In genomic region chr10:70093335-70093944, GRCh38 we compare ENCODE assay signal across 12 cellular contexts. TPM values are rescaled to one million over a fixed set of nuclear protein-coding genes. Genes with fewer than 3 reads are reported as not detected.
DNase-seq lines count a peak whose midpoint lies in the region; ATAC-seq and TF ChIP-seq lines count a peak whose summit lies in the region.
"Had no signal": no experiment of that assay in that cellular context is flagged by ENCODE, and none has a peak within 500 bp of the region (broad histone marks: within the 10 kb centered on the region; RNA-seq: fewer than 3 reads in every experiment).

No MANE protein-coding gene starts in this region.

- H3K27ac Mint-ChIP-seq in activated naive CD4-positive, alpha-beta T cell treated with anti-CD3 and anti-CD28 coated beads for 36 hours = peak overlapping the region; percentile 73
- H3K27ac Mint-ChIP-seq in activated CD8-positive, alpha-beta T cell treated with anti-CD3 and anti-CD28 coated beads for 36 hours = peak overlapping the region; percentile 94
- H3K27ac Mint-ChIP-seq in central memory CD8-positive, alpha-beta T cell (ENCODE audit: low read depth) = peak overlapping the region; percentile 9
- no peak overlapping the region for H3K27ac Mint-ChIP-seq in stimulated activated memory B cell treated with anti-CD40 and anti-IgM and Interleukin-4, amounts not matched to agents 10 μg/mL and 1 μg/mL and 100 μg/mL, for 72 hours

- no peak for TF ChIP-seq CTCF in activated CD8-positive, alpha-beta T cell treated with anti-CD3 and anti-CD28 coated beads for 36 hours (IDR thresholded peaks at IDR 0.05)

- peak overlapping the region; percentile 74 for H3K4me3 Mint-ChIP-seq in activated naive CD4-positive, alpha-beta T cell treated with anti-CD3 and anti-CD28 coated beads for 36 hours
- H3K4me3 Mint-ChIP-seq in activated CD8-positive, alpha-beta T cell treated with anti-CD3 and anti-CD28 coated beads for 36 hours = peak overlapping the region; percentile 85
- H3K4me3 Mint-ChIP-seq in central memory CD8-positive, alpha-beta T cell = peak overlapping the region; percentile 92
- H3K4me3 Mint-ChIP-seq in stimulated activated memory B cell treated with anti-CD40 and anti-IgM and Interleukin-4, amounts not matched to agents 10 μg/mL and 1 μg/mL and 100 μg/mL, for 72 hours = no peak overlapping the region

- H3K4me1 Mint-ChIP-seq in activated naive CD4-positive, alpha-beta T cell treated with anti-CD3 and anti-CD28 coated beads for 36 hours (ENCODE audit: low read depth) = peaks cover 32% of the 10 kb centered on the region
- H3K4me1 Mint-ChIP-seq in activated CD8-positive, alpha-beta T cell treated with anti-CD3 and anti-CD28 coated beads for 36 hours (ENCODE audit: low read depth) = peaks cover 44% of the 10 kb centered on the region
- H3K4me1 Mint-ChIP-seq in central memory CD8-positive, alpha-beta T cell = peaks cover 50% of the 10 kb centered on the region
- no peaks in the 10 kb centered on the region for H3K4me1 Mint-ChIP-seq in stimulated activated memory B cell treated with anti-CD40 and anti-IgM and Interleukin-4, amounts not matched to agents 10 μg/mL and 1 μg/mL and 100 μg/mL, for 72 hours

- H3K27me3 Mint-ChIP-seq in activated naive CD4-positive, alpha-beta T cell treated with anti-CD3 and anti-CD28 coated beads for 36 hours (ENCODE audit: low read depth) = no peaks in the 10 kb centered on the region
- H3K27me3 Mint-ChIP-seq in activated CD8-positive, alpha-beta T cell treated with anti-CD3 and anti-CD28 coated beads for 36 hours = no peaks in the 10 kb centered on the region
- no peaks in the 10 kb centered on the region for H3K27me3 Mint-ChIP-seq in central memory CD8-positive, alpha-beta T cell
- H3K27me3 Mint-ChIP-seq in stimulated activated memory B cell treated with anti-CD40 and anti-IgM and Interleukin-4, amounts not matched to agents 10 μg/mL and 1 μg/mL and 100 μg/mL, for 72 hours = peaks cover 9% of the 10 kb centered on the region

- intact Hi-C loops in activated naive CD4-positive, alpha-beta T cell treated with anti-CD3 and anti-CD28 coated beads for 36 hours (cut with micrococcal nuclease) = loop anchor here (2.0 to 5.0 kb wide), 4 partner anchors 69 to 269 kb away; partner anchors contain the start of gene SAR1A
- intact Hi-C loops in activated CD8-positive, alpha-beta T cell treated with anti-CD3 and anti-CD28 coated beads for 36 hours (cut with micrococcal nuclease) = no loop called here

- peak; percentile 52 for DNase-seq in activated naive CD4-positive, alpha-beta T cell treated with anti-CD3 and anti-CD28 coated beads for 36 hours
- DNase-seq in activated naive CD4-positive, alpha-beta T cell (lab: John Stamatoyannopoulos, UW) = no peak
- peak; percentile 39 for DNase-seq in activated CD8-positive, alpha-beta T cell treated with anti-CD3 and anti-CD28 coated beads for 36 hours
- DNase-seq in central memory CD8-positive, alpha-beta T cell (ENCODE audit: low spot score in 2 of 2) = peak in 1 of 2 donors; percentile 23
- peak; percentile 3 for DNase-seq in stimulated activated naive CD4-positive, alpha-beta T cell treated with Interleukin-2 at 50 U/mL for 16 hours (lab: John Stamatoyannopoulos, UW)
- DNase-seq in LoVo (ENCODE audit: low spot score) = no peak
- DNase-seq in SIG-M5 treated with dmso at 0.1 percent for 504 hours (lab: John Stamatoyannopoulos, UW; ENCODE audit: unreplicated experiment) = no peak
- DNase-seq: effector CD8-positive, alpha-beta T cell; Peyer's patch had no signal

- H3K9me3 Mint-ChIP-seq in activated naive CD4-positive, alpha-beta T cell treated with anti-CD3 and anti-CD28 coated beads for 36 hours = no peaks in the 10 kb centered on the region
- no peaks in the 10 kb centered on the region for H3K9me3 Mint-ChIP-seq in activated CD8-positive, alpha-beta T cell treated with anti-CD3 and anti-CD28 coated beads for 36 hours
- no peaks in the 10 kb centered on the region for H3K9me3 Mint-ChIP-seq in central memory CD8-positive, alpha-beta T cell
- H3K9me3 Mint-ChIP-seq in stimulated activated memory B cell treated with anti-CD40 and anti-IgM and Interleukin-4, amounts not matched to agents 10 μg/mL and 1 μg/mL and 100 μg/mL, for 72 hours = no peaks in the 10 kb centered on the region

- peaks cover 3% of the 10 kb centered on the region for H3K36me3 Mint-ChIP-seq in activated naive CD4-positive, alpha-beta T cell treated with anti-CD3 and anti-CD28 coated beads for 36 hours (ENCODE audit: low read depth)
- peaks cover 5% of the 10 kb centered on the region for H3K36me3 Mint-ChIP-seq in activated CD8-positive, alpha-beta T cell treated with anti-CD3 and anti-CD28 coated beads for 36 hours (ENCODE audit: low read depth)
- H3K36me3 Mint-ChIP-seq in central memory CD8-positive, alpha-beta T cell (ENCODE audit: insufficient read depth) = peaks cover 19% of the 10 kb centered on the region
- H3K36me3 Mint-ChIP-seq in stimulated activated memory B cell treated with anti-CD40 and anti-IgM and Interleukin-4, amounts not matched to agents 10 μg/mL and 1 μg/mL and 100 μg/mL, for 72 hours = no peaks in the 10 kb centered on the region

- POLR2A ChIA-PET in activated CD8-positive, alpha-beta T cell treated with anti-CD3 and anti-CD28 coated beads for 36 hours (lab: Charles Lee) = interaction anchor here (0.6 to 2.3 kb wide), 6 partner anchors 17 to 139 kb away, joined by 3 to 18 read pairs (median 3); partner anchors contain the start of gene TYSND1

- peak; percentile 88 for ATAC-seq in activated CD8-positive, alpha-beta T cell treated with anti-CD3 and anti-CD28 coated beads for 36 hours
- ATAC-seq in central memory CD8-positive, alpha-beta T cell (replicated peaks; ENCODE audit: extremely low read depth, poor library complexity, severe bottlenecking) = peak; percentile 71
- ATAC-seq in stimulated activated memory B cell treated with anti-CD40 and anti-IgM and Interleukin-4, amounts not matched to agents 10 μg/mL and 1 μg/mL and 100 μg/mL, for 72 hours = no peak
- ATAC-seq: HepG2, pancreas had no signal

- CTCF ChIA-PET in activated naive CD4-positive, alpha-beta T cell treated with anti-CD3 and anti-CD28 coated beads for 36 hours (lab: Charles Lee) = interaction anchor here (0.7 to 6.1 kb wide), 7 partner anchors 8 to 500 kb away, joined by 3 to 46 read pairs (median 4); partner anchors contain the start of gene TYSND1
- CTCF ChIA-PET in activated CD8-positive, alpha-beta T cell treated with anti-CD3 and anti-CD28 coated beads for 36 hours (lab: Charles Lee) = interaction anchor here (0.7 to 7.5 kb wide), 12 partner anchors 15 to 464 kb away, joined by 3 to 99 read pairs (median 3); partner anchors contain the start of genes MACROH2A2, SAR1A and TYSND1

RNA-seq across cellular contexts. Expression of gene AIFM2, which starts 39.2 kb away (rescaled TPM):
- total RNA-seq in activated naive CD4-positive, alpha-beta T cell treated with anti-CD3 and anti-CD28 coated beads for 36 hours = 1 to 10 TPM; 3.0 to 3.3 TPM
- total RNA-seq in activated CD8-positive, alpha-beta T cell treated with anti-CD3 and anti-CD28 coated beads for 36 hours = 1 to 10 TPM; 6.3 to 8.2 TPM

RNA-seq across cellular contexts. Expression of gene MACROH2A2, which starts 40.8 kb away (rescaled TPM):
- 1 to 10 TPM; 2.7 to 3.2 TPM for total RNA-seq in activated naive CD4-positive, alpha-beta T cell treated with anti-CD3 and anti-CD28 coated beads for 36 hours
- 1 to 10 TPM; 3.6 to 3.9 TPM for total RNA-seq in activated CD8-positive, alpha-beta T cell treated with anti-CD3 and anti-CD28 coated beads for 36 hours

RNA-seq across cellular contexts. Expression of gene TYSND1, which starts 53.1 kb away (rescaled TPM):
- 10 to 100 TPM; 12.5 to 13.0 TPM for total RNA-seq in activated naive CD4-positive, alpha-beta T cell treated with anti-CD3 and anti-CD28 coated beads for 36 hours
- 10 to 100 TPM; 20.0 to 20.3 TPM for total RNA-seq in activated CD8-positive, alpha-beta T cell treated with anti-CD3 and anti-CD28 coated beads for 36 hours

Comparison
In these comparisons a context has a peak if more than half of its experiments do, and no peak if none do; other contexts are left out.
1. DNase-seq: peak in activated naive CD4-positive, alpha-beta T cell treated with anti-CD3 and anti-CD28 coated beads for 36 hours (single experiment), activated CD8-positive, alpha-beta T cell treated with anti-CD3 and anti-CD28 coated beads for 36 hours (single experiment) and stimulated activated naive CD4-positive, alpha-beta T cell treated with Interleukin-2 at 50 U/mL for 16 hours (single experiment); none in activated naive CD4-positive, alpha-beta T cell (0 of 4), LoVo (single experiment) and SIG-M5 treated with dmso at 0.1 percent for 504 hours (single experiment).